In the genomic region with DNA sequence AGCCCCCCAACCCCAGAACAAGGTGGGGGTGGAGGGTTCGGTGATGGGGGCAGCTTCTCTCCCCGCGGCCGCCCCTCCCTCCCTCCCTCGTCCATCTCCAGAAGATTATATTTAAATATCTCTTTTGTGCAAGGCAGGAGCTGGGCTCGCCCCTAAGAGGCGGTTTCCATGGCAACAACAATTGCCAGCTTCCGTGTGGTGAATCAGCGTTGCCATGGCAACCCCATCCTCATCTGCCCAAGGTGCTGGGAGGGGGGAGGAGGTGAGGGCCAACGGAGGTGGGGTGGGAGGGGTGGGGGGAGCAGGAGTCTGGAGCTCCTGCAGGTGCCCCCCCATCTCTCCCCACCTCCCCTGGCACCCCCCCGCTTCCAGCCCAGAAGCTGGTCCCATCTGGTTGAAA, we compare ENCODE assay signal across 8 cellular contexts. TPM values are rescaled to one million over a fixed set of nuclear protein-coding genes. Genes with fewer than 3 reads are reported as not detected.
A peak's percentile ranks its signal among the peaks of the same experiment; 100 is the strongest.
DNase-seq lines count a peak whose midpoint lies in the region; ATAC-seq and TF ChIP-seq lines count a peak whose summit lies in the region.
"Had no signal": no experiment of that assay in that cellular context is flagged by ENCODE, and none has a peak within 500 bp of the region (broad histone marks: within the 10 kb centered on the region; RNA-seq: fewer than 3 reads in every experiment).

No MANE protein-coding gene starts in this region.

- CTCF ChIA-PET in HCT116 (lab: Charles Lee): no interaction called here

- TF ChIP-seq CTCF in HCT116 (IDR thresholded peaks at IDR 0.05 in 2 of 3, conservative IDR thresholded peaks at IDR 0.05 in 1 of 3; ENCODE audit: borderline replicate concordance in 1 of 3, insufficient read depth in 1 of 3, low read depth in 2 of 3, low read length in 2 of 3) (no peak), osteoblast (IDR thresholded peaks at IDR 0.05; ENCODE audit: extremely low read depth, low read depth, low read length) (no peak), progenitor cell of endocrine pancreas (IDR thresholded peaks at IDR 0.05; ENCODE audit: unreplicated experiment) (no peak), Peyer's patch (IDR thresholded peaks at IDR 0.05) (no peak)

- POLR2A ChIA-PET in HCT116 (lab: Charles Lee): no interaction called here

- no peaks in the 10 kb centered on the region for H3K36me3 ChIP-seq in HCT116 (ENCODE audit: control insufficient read depth in 1 of 2, insufficient read depth in 2 of 2, low read length in 2 of 2)
- no peaks in the 10 kb centered on the region for H3K36me3 ChIP-seq in osteoblast (ENCODE audit: insufficient read depth, low read length)
- H3K36me3 ChIP-seq in Peyer's patch: no peaks in the 10 kb centered on the region

- no peak overlapping the region for H3K9ac ChIP-seq in HCT116 (ENCODE audit: low read length)

- TF ChIP-seq POLR2A in HCT116 (IDR thresholded peaks at IDR 0.05; ENCODE audit: borderline replicate concordance, extremely low read depth, insufficient read depth, insufficient read length): no peak
- no peak for TF ChIP-seq POLR2A in Peyer's patch (IDR thresholded peaks at IDR 0.05)

- RAD21 ChIA-PET in HCT116 (lab: Charles Lee; ENCODE audit: low non-redundant PET in 1 of 2, low total read pairs in 2 of 2, uncharacterized antibody in 2 of 2, unreplicated experiment in 2 of 2): no interaction called here

- no peak for ATAC-seq in HCT116
- ATAC-seq in GM21529 (IDR thresholded peaks at IDR 0.05; ENCODE audit: unreplicated experiment): no peak

- H4K20me1 ChIP-seq in HCT116 (ENCODE audit: insufficient read depth) (no peaks in the 10 kb centered on the region), osteoblast (ENCODE audit: insufficient read depth, low read length) (no peaks in the 10 kb centered on the region)

- H3K4me3 ChIP-seq in HCT116 (replicated peaks in 1 of 2; ENCODE audit: low read depth in 1 of 2, low read length in 2 of 2): no peak overlapping the region
- H3K4me3 ChIP-seq in osteoblast (ENCODE audit: insufficient read depth, low read length): no peak overlapping the region
- no peak overlapping the region for H3K4me3 ChIP-seq in Peyer's patch

- H3K4me3 Mint-ChIP-seq in progenitor cell of endocrine pancreas (ENCODE audit: low read depth): no peak overlapping the region

- peaks cover 70% of the 10 kb centered on the region for H3K27me3 Mint-ChIP-seq in progenitor cell of endocrine pancreas

- H3K79me2 ChIP-seq in HCT116 (ENCODE audit: insufficient read depth, low read length): no peaks in the 10 kb centered on the region
- H3K79me2 ChIP-seq in osteoblast (ENCODE audit: insufficient read depth, low read length): no peaks in the 10 kb centered on the region

- no peak overlapping the region for H2AFZ ChIP-seq in HCT116 (ENCODE audit: low read depth, low read length, poor library complexity, severe bottlenecking)
- no peak overlapping the region for H2AFZ ChIP-seq in osteoblast (ENCODE audit: low read length)

- H3K9me3 ChIP-seq in HCT116 (ENCODE audit: control insufficient read depth in 1 of 2, insufficient read depth in 1 of 2, low read depth in 1 of 2, low read length in 2 of 2) (no peaks in the 10 kb centered on the region), osteoblast (ENCODE audit: low read depth, low read length) (peaks cover 4% of the 10 kb centered on the region), Peyer's patch (peaks cover 0 to 5% (median 0%) of the 10 kb centered on the region in 4 donors)

- H3K27ac Mint-ChIP-seq in progenitor cell of endocrine pancreas: no peak overlapping the region

- H3K27ac ChIP-seq in HCT116 (ENCODE audit: low read depth, low read length) (no peak overlapping the region), osteoblast (ENCODE audit: low read depth, low read length) (no peak overlapping the region), Peyer's patch (no peak overlapping the region)
- H3K27ac ChIP-seq: epithelial cell of prostate had no signal

- DNase-seq in HCT116 (ENCODE audit: low read depth, low spot score): peak; percentile 26
- DNase-seq in NCI-H524 (lab: John Stamatoyannopoulos, UW): peak; percentile 97 to 99
- DNase-seq in amniotic epithelial cell (ENCODE audit: low read depth): peak; percentile 63
- DNase-seq in osteoblast (ENCODE audit: insufficient read length, low spot score, missing footprints): peak; percentile 91
- no peak for DNase-seq in progenitor cell of endocrine pancreas (ENCODE audit: low spot score, unreplicated experiment)
- no peak for DNase-seq in Peyer's patch

- H3K4me1 ChIP-seq in HCT116 (ENCODE audit: control insufficient read depth in 1 of 2, insufficient read depth in 2 of 2, low read length in 2 of 2) (peaks cover 9 to 13% of the 10 kb centered on the region in 2 experiments), osteoblast (ENCODE audit: insufficient read depth, low read length) (no peaks in the 10 kb centered on the region), Peyer's patch (peaks cover 0 to 10% (median 4%) of the 10 kb centered on the region in 4 donors)

- no peaks in the 10 kb centered on the region for H3K4me1 Mint-ChIP-seq in progenitor cell of endocrine pancreas (ENCODE audit: low read depth)

- H3K9me2 ChIP-seq in HCT116 (ENCODE audit: insufficient read depth): no peaks in the 10 kb centered on the region

- no peaks in the 10 kb centered on the region for H3K36me3 Mint-ChIP-seq in progenitor cell of endocrine pancreas (ENCODE audit: insufficient read depth)

- no TSS peak for BruUV-seq in HCT116 (replicated peaks; lab: Mats Ljungman, UMichigan)

- intact Hi-C loops in HCT116 (cut with micrococcal nuclease): no loop called here

- no peaks in the 10 kb centered on the region for H3K9me3 Mint-ChIP-seq in progenitor cell of endocrine pancreas (ENCODE audit: low read depth)

- no peak overlapping the region for H3K4me2 ChIP-seq in HCT116 (ENCODE audit: low read length)
- H3K4me2 ChIP-seq in osteoblast (ENCODE audit: insufficient read depth, low read length): no peak overlapping the region

- H3K27me3 ChIP-seq in HCT116 (ENCODE audit: insufficient read depth, low read length) (no peaks in the 10 kb centered on the region), osteoblast (ENCODE audit: insufficient read depth, low read length) (peaks cover 47% of the 10 kb centered on the region), Peyer's patch (peaks cover 0 to 14% of the 10 kb centered on the region in 2 donors)

- no peak for TF ChIP-seq RAD21 in HCT116 (IDR thresholded peaks at IDR 0.05; ENCODE audit: low read depth)

TF ChIP-seq in HCT116, 20 proteins besides CTCF, POLR2A, EP300 and RAD21:
- TF ChIP-seq FOSL1 (IDR thresholded peaks at IDR 0.05; ENCODE audit: low read depth) (no peak), SP1 (IDR thresholded peaks at IDR 0.05; ENCODE audit: low read depth) (no peak), EGR1 (IDR thresholded peaks at IDR 0.05; ENCODE audit: low read depth) (no peak), POLR2AphosphoS5 (IDR thresholded peaks at IDR 0.05; ENCODE audit: low read depth, low read length) (no peak), EZH2 (IDR thresholded peaks at IDR 0.05) (no peak), ELF1 (IDR thresholded peaks at IDR 0.05; ENCODE audit: borderline replicate concordance, low read depth) (no peak), SIN3A (IDR thresholded peaks at IDR 0.05; ENCODE audit: low read depth) (no peak), JUND (IDR thresholded peaks at IDR 0.05) (no peak), CBX3 (IDR thresholded peaks at IDR 0.05; ENCODE audit: low read depth) (no peak), ZNF274 (IDR thresholded peaks at IDR 0.05; ENCODE audit: low read depth, low read length) (no peak), TCF7L2 (IDR thresholded peaks at IDR 0.05; ENCODE audit: borderline replicate concordance, extremely low read depth, insufficient read depth, insufficient read length) (no peak), EZH2phosphoT487 (IDR thresholded peaks at IDR 0.05; ENCODE audit: borderline replicate concordance) (no peak)
- TF ChIP-seq, protein P1, sequence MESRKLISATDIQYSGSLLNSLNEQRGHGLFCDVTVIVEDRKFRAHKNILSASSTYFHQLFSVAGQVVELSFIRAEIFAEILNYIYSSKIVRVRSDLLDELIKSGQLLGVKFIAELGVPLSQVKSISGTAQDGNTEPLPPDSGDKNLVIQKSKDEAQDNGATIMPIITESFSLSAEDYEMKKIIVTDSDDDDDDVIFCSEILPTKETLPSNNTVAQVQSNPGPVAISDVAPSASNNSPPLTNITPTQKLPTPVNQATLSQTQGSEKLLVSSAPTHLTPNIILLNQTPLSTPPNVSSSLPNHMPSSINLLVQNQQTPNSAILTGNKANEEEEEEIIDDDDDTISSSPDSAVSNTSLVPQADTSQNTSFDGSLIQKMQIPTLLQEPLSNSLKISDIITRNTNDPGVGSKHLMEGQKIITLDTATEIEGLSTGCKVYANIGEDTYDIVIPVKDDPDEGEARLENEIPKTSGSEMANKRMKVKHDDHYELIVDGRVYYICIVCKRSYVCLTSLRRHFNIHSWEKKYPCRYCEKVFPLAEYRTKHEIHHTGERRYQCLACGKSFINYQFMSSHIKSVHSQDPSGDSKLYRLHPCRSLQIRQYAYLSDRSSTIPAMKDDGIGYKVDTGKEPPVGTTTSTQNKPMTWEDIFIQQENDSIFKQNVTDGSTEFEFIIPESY (IDR thresholded peaks at IDR 0.05; ENCODE audit: extremely low read depth, insufficient replicate concordance, low read length): no peak
- TF ChIP-seq, protein P2, sequence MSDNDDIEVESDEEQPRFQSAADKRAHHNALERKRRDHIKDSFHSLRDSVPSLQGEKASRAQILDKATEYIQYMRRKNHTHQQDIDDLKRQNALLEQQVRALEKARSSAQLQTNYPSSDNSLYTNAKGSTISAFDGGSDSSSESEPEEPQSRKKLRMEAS (IDR thresholded peaks at IDR 0.05): no peak

RNA-seq across cellular contexts. Expression of a gene that starts 46.4 kb away (rescaled TPM):
- total RNA-seq in HCT116 (2021; ENCODE audit: unreplicated experiment) (2.5 TPM), osteoblast (not detected in 2 replicates), progenitor cell of endocrine pancreas (1.6 and 1.7 TPM in 2 replicates), Peyer's patch (not detected)
- polyA plus RNA-seq in HCT116 (2012): 1.0 and 1.6 TPM in 2 replicates

Comparison
In these comparisons a context has a peak if more than half of its experiments do, and no peak if none do; other contexts are left out.
1. DNase-seq: peak in HCT116 (single experiment), NCI-H524 (2 of 2), amniotic epithelial cell (single experiment) and osteoblast (single experiment); none in progenitor cell of endocrine pancreas (single experiment) and Peyer's patch (0 of 3).